In genomic region chr10:127163632-127164031, GRCh38 we compare ENCODE assay signal across 24 cellular contexts. TPM values are rescaled to one million over a fixed set of nuclear protein-coding genes. Genes with fewer than 3 reads are reported as not detected.
DNase-seq lines count a peak whose midpoint lies in the region; ATAC-seq and TF ChIP-seq lines count a peak whose summit lies in the region.
"Had no signal": no experiment of that assay in that cellular context is flagged by ENCODE, and none has a peak within 500 bp of the region (broad histone marks: within the 10 kb centered on the region; RNA-seq: fewer than 3 reads in every experiment).

No MANE protein-coding gene starts in this region.

- TF ChIP-seq CTCF in left ventricle myocardium inferior (IDR thresholded peaks at IDR 0.05; ENCODE audit: borderline replicate concordance) = no peak
- no peak for TF ChIP-seq CTCF in fibroblast of the aortic adventitia (IDR thresholded peaks at IDR 0.05; ENCODE audit: insufficient read depth, low read length)
- no peak for TF ChIP-seq CTCF in CD8-positive, alpha-beta T cell (IDR thresholded peaks at IDR 0.05)
- TF ChIP-seq CTCF in GM10266 (IDR thresholded peaks at IDR 0.05; ENCODE audit: control insufficient read depth, insufficient read depth, low read depth, missing control alignments) = no peak

- peaks cover 15% of the 10 kb centered on the region for H3K4me1 ChIP-seq in left ventricle myocardium inferior
- H3K4me1 ChIP-seq in CD8-positive, alpha-beta T cell (ENCODE audit: insufficient read depth, low read length) = no peaks in the 10 kb centered on the region
- H3K4me1 ChIP-seq: A549, tibial artery had no signal

- intact Hi-C loops in Right ventricle myocardium superior (cut with DNase I) = no loop called here
- intact Hi-C loops in left ventricle myocardium inferior (cut with micrococcal nuclease) = no loop called here
- intact Hi-C loops in CD8-positive, alpha-beta T cell (cut with DNase I, micrococcal nuclease) = no loop called here
- intact Hi-C loops in activated CD4-positive, alpha-beta T cell treated with anti-CD3 and anti-CD28 coated beads, Interleukin-2, amount 10 ng/mL, durations not matched to agents 24 days and 14 days (cut with micrococcal nuclease) = no loop called here

- no peaks in the 10 kb centered on the region for H3K9me3 ChIP-seq in left ventricle myocardium inferior (replicated peaks)
- H3K9me3 ChIP-seq in CD8-positive, alpha-beta T cell (ENCODE audit: low read length) = no peaks in the 10 kb centered on the region
- H3K9me3 ChIP-seq: A549, tibial artery had no signal

- no peak overlapping the region for H3K27ac Mint-ChIP-seq in CD8-positive, alpha-beta T cell
- H3K27ac Mint-ChIP-seq in activated CD4-positive, alpha-beta T cell treated with anti-CD3 and anti-CD28 coated beads, Interleukin-2, amount 10 ng/mL, durations not matched to agents 24 days and 14 days = no peak overlapping the region
- H3K27ac Mint-ChIP-seq: activated B cell treated with CpG ODN at 0.5 μM for 24 hours; activated CD4-positive, alpha-beta memory T cell treated with anti-CD3 and anti-CD28 coated beads, Interleukin-2, amount 10 ng/mL, durations not matched to agents 7 days and 5 days; naive thymus-derived CD4-positive, alpha-beta T cell; stimulated activated naive CD8-positive, alpha-beta T cell treated with anti-CD3 and anti-CD28 coated beads, Interleukin-15, amount 100 ng/mL, for 72 hours had no signal

- peak; percentile 39 for ATAC-seq in Right ventricle myocardium superior (ENCODE audit: poor library complexity)
- no peak for ATAC-seq in CD8-positive, alpha-beta T cell
- ATAC-seq: A549; naive thymus-derived CD4-positive, alpha-beta T cell; stimulated activated naive CD8-positive, alpha-beta T cell treated with anti-CD3 and anti-CD28 coated beads, Interleukin-15, amount 100 ng/mL, for 72 hours had no signal

- no peaks in the 10 kb centered on the region for H3K27me3 Mint-ChIP-seq in CD8-positive, alpha-beta T cell (ENCODE audit: low read depth)
- no peaks in the 10 kb centered on the region for H3K27me3 Mint-ChIP-seq in activated CD4-positive, alpha-beta T cell treated with anti-CD3 and anti-CD28 coated beads, Interleukin-2, amount 10 ng/mL, durations not matched to agents 24 days and 14 days
- H3K27me3 Mint-ChIP-seq: activated B cell treated with CpG ODN at 0.5 μM for 24 hours; activated CD4-positive, alpha-beta memory T cell treated with anti-CD3 and anti-CD28 coated beads, Interleukin-2, amount 10 ng/mL, durations not matched to agents 7 days and 5 days; central memory CD8-positive, alpha-beta T cell; stimulated activated naive CD8-positive, alpha-beta T cell treated with anti-CD3 and anti-CD28 coated beads, Interleukin-15, amount 100 ng/mL, for 72 hours had no signal

- POLR2A ChIA-PET in CD8-positive, alpha-beta T cell (lab: Charles Lee) = no interaction called here

- no peaks in the 10 kb centered on the region for H3K4me1 Mint-ChIP-seq in CD8-positive, alpha-beta T cell (ENCODE audit: low read depth)
- H3K4me1 Mint-ChIP-seq in activated CD4-positive, alpha-beta T cell treated with anti-CD3 and anti-CD28 coated beads, Interleukin-2, amount 10 ng/mL, durations not matched to agents 24 days and 14 days = no peaks in the 10 kb centered on the region
- H3K4me1 Mint-ChIP-seq: activated B cell treated with CpG ODN at 0.5 μM for 24 hours; activated CD4-positive, alpha-beta memory T cell treated with anti-CD3 and anti-CD28 coated beads, Interleukin-2, amount 10 ng/mL, durations not matched to agents 7 days and 5 days; central memory CD8-positive, alpha-beta T cell; H9; naive thymus-derived CD4-positive, alpha-beta T cell; stimulated activated naive CD8-positive, alpha-beta T cell treated with anti-CD3 and anti-CD28 coated beads, Interleukin-15, amount 100 ng/mL, for 72 hours had no signal

- H3K27me3 ChIP-seq in left ventricle myocardium inferior (ENCODE audit: low read depth) = no peaks in the 10 kb centered on the region
- no peaks in the 10 kb centered on the region for H3K27me3 ChIP-seq in CD8-positive, alpha-beta T cell (ENCODE audit: insufficient read depth, low read length)
- H3K27me3 ChIP-seq: tibial artery had no signal

- DNase-seq in Right ventricle myocardium superior = no peak
- DNase-seq in left ventricle myocardium inferior = no peak
- DNase-seq in astrocyte of the hippocampus (ENCODE audit: low read depth, low spot score) = peak; percentile 11
- peak; percentile 50 for DNase-seq in fibroblast of the aortic adventitia (ENCODE audit: low read depth)
- DNase-seq in CD8-positive, alpha-beta T cell = no peak
- no peak for DNase-seq in GM10266 (ENCODE audit: extremely low spot score)
- no peak for DNase-seq in KG1 (lab: John Stamatoyannopoulos, UW)
- DNase-seq in activated CD4-positive, alpha-beta T cell treated with anti-CD3 and anti-CD28 coated beads, Interleukin-2, amount 10 ng/mL, durations not matched to agents 24 days and 14 days = no peak
- DNase-seq: activated B cell treated with CpG ODN at 0.5 μM for 24 hours; activated CD4-positive, alpha-beta memory T cell treated with anti-CD3 and anti-CD28 coated beads, Interleukin-2, amount 10 ng/mL, durations not matched to agents 7 days and 5 days; activated naive CD4-positive, alpha-beta T cell; amygdala; C1 segment of cervical spinal cord; erythroblast; H9; naive thymus-derived CD4-positive, alpha-beta T cell; occipital lobe; retina; RPMI8226; stimulated activated naive CD8-positive, alpha-beta T cell treated with anti-CD3 and anti-CD28 coated beads, Interleukin-15, amount 100 ng/mL, for 72 hours; tibial artery had no signal

- H3K4me3 Mint-ChIP-seq in CD8-positive, alpha-beta T cell = no peak overlapping the region
- no peak overlapping the region for H3K4me3 Mint-ChIP-seq in activated CD4-positive, alpha-beta T cell treated with anti-CD3 and anti-CD28 coated beads, Interleukin-2, amount 10 ng/mL, durations not matched to agents 24 days and 14 days
- H3K4me3 Mint-ChIP-seq: activated B cell treated with CpG ODN at 0.5 μM for 24 hours; activated CD4-positive, alpha-beta memory T cell treated with anti-CD3 and anti-CD28 coated beads, Interleukin-2, amount 10 ng/mL, durations not matched to agents 7 days and 5 days; central memory CD8-positive, alpha-beta T cell; H9; naive thymus-derived CD4-positive, alpha-beta T cell; stimulated activated naive CD8-positive, alpha-beta T cell treated with anti-CD3 and anti-CD28 coated beads, Interleukin-15, amount 100 ng/mL, for 72 hours had no signal

- H3K4me3 ChIP-seq in left ventricle myocardium inferior (no peak overlapping the region), fibroblast of the aortic adventitia (ENCODE audit: low read depth, low read length) (no peak overlapping the region)
- no peak overlapping the region for H3K4me3 ChIP-seq in CD8-positive, alpha-beta T cell (ENCODE audit: low read depth, low read length)
- H3K4me3 ChIP-seq: A549, tibial artery had no signal

- H3K9me3 Mint-ChIP-seq in CD8-positive, alpha-beta T cell = no peaks in the 10 kb centered on the region
- no peaks in the 10 kb centered on the region for H3K9me3 Mint-ChIP-seq in activated CD4-positive, alpha-beta T cell treated with anti-CD3 and anti-CD28 coated beads, Interleukin-2, amount 10 ng/mL, durations not matched to agents 24 days and 14 days
- H3K9me3 Mint-ChIP-seq: activated B cell treated with CpG ODN at 0.5 μM for 24 hours; activated CD4-positive, alpha-beta memory T cell treated with anti-CD3 and anti-CD28 coated beads, Interleukin-2, amount 10 ng/mL, durations not matched to agents 7 days and 5 days; central memory CD8-positive, alpha-beta T cell; H9; naive thymus-derived CD4-positive, alpha-beta T cell; stimulated activated naive CD8-positive, alpha-beta T cell treated with anti-CD3 and anti-CD28 coated beads, Interleukin-15, amount 100 ng/mL, for 72 hours had no signal

- no peaks in the 10 kb centered on the region for H3K36me3 ChIP-seq in left ventricle myocardium inferior
- no peaks in the 10 kb centered on the region for H3K36me3 ChIP-seq in CD8-positive, alpha-beta T cell (ENCODE audit: insufficient read depth, low read length)
- H3K36me3 ChIP-seq: tibial artery had no signal

- CTCF ChIA-PET in CD8-positive, alpha-beta T cell (lab: Charles Lee) = no interaction called here

- no peak overlapping the region for H3K27ac ChIP-seq in left ventricle myocardium inferior (replicated peaks)
- H3K27ac ChIP-seq in CD8-positive, alpha-beta T cell (ENCODE audit: low read depth, low read length) = no peak overlapping the region
- H3K27ac ChIP-seq: A549, tibial artery had no signal

- H3K36me3 Mint-ChIP-seq in CD8-positive, alpha-beta T cell = no peaks in the 10 kb centered on the region
- H3K36me3 Mint-ChIP-seq in activated CD4-positive, alpha-beta T cell treated with anti-CD3 and anti-CD28 coated beads, Interleukin-2, amount 10 ng/mL, durations not matched to agents 24 days and 14 days (ENCODE audit: low read depth) = no peaks in the 10 kb centered on the region
- H3K36me3 Mint-ChIP-seq: naive thymus-derived CD4-positive, alpha-beta T cell had no signal

RNA-seq across cellular contexts. Expression of gene INSYN2A, which starts 32.8 kb away (rescaled TPM):
- total RNA-seq in Right ventricle myocardium superior = 0.05 TPM
- total RNA-seq in left ventricle myocardium inferior = not detected
- 0.27 TPM in 1 of 2 replicates, not detected in the other for total RNA-seq in fibroblast of the aortic adventitia (ENCODE audit: low replicate concordance)
- not detected for total RNA-seq in CD8-positive, alpha-beta T cell
- total RNA-seq in activated CD4-positive, alpha-beta T cell treated with anti-CD3 and anti-CD28 coated beads, Interleukin-2, amount 10 ng/mL, durations not matched to agents 24 days and 14 days = not detected in 2 replicates
- total RNA-seq: activated B cell treated with CpG ODN at 0.5 μM for 24 hours; activated CD4-positive, alpha-beta memory T cell treated with anti-CD3 and anti-CD28 coated beads, Interleukin-2, amount 10 ng/mL, durations not matched to agents 7 days and 5 days; mesenteric fat pad; naive thymus-derived CD4-positive, alpha-beta T cell had no signal

Comparison
In these comparisons a context has a peak if more than half of its experiments do, and no peak if none do; other contexts are left out.
1. DNase-seq: peak in astrocyte of the hippocampus (single experiment) and fibroblast of the aortic adventitia (single experiment); none in Right ventricle myocardium superior (single experiment), left ventricle myocardium inferior (single experiment), CD8-positive, alpha-beta T cell (0 of 7), GM10266 (single experiment), KG1 (single experiment) and activated CD4-positive, alpha-beta T cell treated with anti-CD3 and anti-CD28 coated beads, Interleukin-2, amount 10 ng/mL, durations not matched to agents 24 days and 14 days (single experiment).